Comparison of ENCODE assay signal across 19 cellular contexts in genomic region chr14:68020493-68020892, GRCh38.
"Had no signal": no experiment of that assay in that cellular context is flagged by ENCODE, and none has a peak within 500 bp of the region (broad histone marks: within the 10 kb centered on the region; RNA-seq: fewer than 3 reads in every experiment).

No MANE protein-coding gene starts in this region.

- H3K4me3 Mint-ChIP-seq: activated CD4-positive, alpha-beta memory T cell treated with anti-CD3 and anti-CD28 coated beads for 36 hours; activated CD4-positive, alpha-beta T cell treated with anti-CD3 and anti-CD28 coated beads for 36 hours; activated naive CD8-positive, alpha-beta T cell treated with anti-CD3 and anti-CD28 coated beads for 36 hours; activated T-helper 17 cell treated with anti-CD3 and anti-CD28 coated beads, Interleukin-2, amount 50 U/mL, for 72 hours; effector memory CD8-positive, alpha-beta T cell; mesothelial cell of epicardium; natural killer cell treated with Interleukin-12 subunit alpha and Interleukin-12 subunit beta and Interleukin-15 and Interleukin-18, amount 100 ng/mL, for 72 hours; stimulated activated naive B cell treated with anti-CD40 and anti-IgM and Interleukin-4, amounts not matched to agents 10 μg/mL and 1 μg/mL and 100 μg/mL, for 72 hours; T-helper 2 cell treated with Interferon-gamma antibody and Interleukin-4, amounts not matched to agents 5 μg/mL and 100 μg/mL, for 36 hours; WTC11 had no signal

- H3K9me3 Mint-ChIP-seq: T-helper 2 cell treated with Interferon-gamma antibody and Interleukin-4, amounts not matched to agents 5 μg/mL and 100 μg/mL, for 36 hours had no signal

- H3K36me3 ChIP-seq: cardiac muscle cell, esophagus squamous epithelium, lower lobe of right lung had no signal

- H3K27ac Mint-ChIP-seq: activated CD4-positive, alpha-beta memory T cell treated with anti-CD3 and anti-CD28 coated beads for 36 hours; activated CD4-positive, alpha-beta T cell treated with anti-CD3 and anti-CD28 coated beads for 36 hours; activated naive CD8-positive, alpha-beta T cell treated with anti-CD3 and anti-CD28 coated beads for 36 hours; activated T-helper 17 cell treated with anti-CD3 and anti-CD28 coated beads, Interleukin-2, amount 50 U/mL, for 72 hours; effector memory CD8-positive, alpha-beta T cell; mesothelial cell of epicardium; natural killer cell treated with Interleukin-12 subunit alpha and Interleukin-12 subunit beta and Interleukin-15 and Interleukin-18, amount 100 ng/mL, for 72 hours; stimulated activated naive B cell treated with anti-CD40 and anti-IgM and Interleukin-4, amounts not matched to agents 10 μg/mL and 1 μg/mL and 100 μg/mL, for 72 hours; T-helper 2 cell treated with Interferon-gamma antibody and Interleukin-4, amounts not matched to agents 5 μg/mL and 100 μg/mL, for 36 hours; WTC11 had no signal

- H3K27me3 Mint-ChIP-seq: activated CD4-positive, alpha-beta memory T cell treated with anti-CD3 and anti-CD28 coated beads for 36 hours; activated CD4-positive, alpha-beta T cell treated with anti-CD3 and anti-CD28 coated beads for 36 hours; activated naive CD8-positive, alpha-beta T cell treated with anti-CD3 and anti-CD28 coated beads for 36 hours; activated T-helper 17 cell treated with anti-CD3 and anti-CD28 coated beads, Interleukin-2, amount 50 U/mL, for 72 hours; effector memory CD8-positive, alpha-beta T cell; natural killer cell treated with Interleukin-12 subunit alpha and Interleukin-12 subunit beta and Interleukin-15 and Interleukin-18, amount 100 ng/mL, for 72 hours; stimulated activated naive B cell treated with anti-CD40 and anti-IgM and Interleukin-4, amounts not matched to agents 10 μg/mL and 1 μg/mL and 100 μg/mL, for 72 hours had no signal

- H3K27ac ChIP-seq: cardiac muscle cell, esophagus squamous epithelium, lower lobe of right lung had no signal

- H3K4me1 Mint-ChIP-seq: activated CD4-positive, alpha-beta T cell treated with anti-CD3 and anti-CD28 coated beads for 36 hours; activated naive CD8-positive, alpha-beta T cell treated with anti-CD3 and anti-CD28 coated beads for 36 hours; activated T-helper 17 cell treated with anti-CD3 and anti-CD28 coated beads, Interleukin-2, amount 50 U/mL, for 72 hours had no signal

- DNase-seq: activated CD4-positive, alpha-beta memory T cell treated with anti-CD3 and anti-CD28 coated beads for 36 hours; activated CD4-positive, alpha-beta T cell treated with anti-CD3 and anti-CD28 coated beads for 36 hours; activated naive CD4-positive, alpha-beta T cell; activated naive CD8-positive, alpha-beta T cell treated with anti-CD3 and anti-CD28 coated beads for 36 hours; activated T-cell treated with anti-CD3 and anti-CD28 coated beads, Interleukin-2, amount 50 U/mL, for 1 hour; amygdala; dermis blood vessel endothelial cell; effector memory CD8-positive, alpha-beta T cell; esophagus squamous epithelium; lower lobe of right lung; nucleus accumbens; posterior cingulate gyrus had no signal

- ATAC-seq: activated CD4-positive, alpha-beta T cell treated with anti-CD3 and anti-CD28 coated beads for 36 hours; activated T-helper 17 cell treated with anti-CD3 and anti-CD28 coated beads, Interleukin-2, amount 50 U/mL, for 72 hours; effector memory CD8-positive, alpha-beta T cell; lower lobe of right lung; natural killer cell treated with Interleukin-12 subunit alpha and Interleukin-12 subunit beta and Interleukin-15 and Interleukin-18, amount 100 ng/mL, for 72 hours; WTC11 had no signal

- H3K4me3 ChIP-seq: cardiac muscle cell, esophagus squamous epithelium, lower lobe of right lung had no signal

- H3K4me1 ChIP-seq: lower lobe of right lung had no signal

- H3K27me3 ChIP-seq: cardiac muscle cell, esophagus squamous epithelium had no signal
